18 cellular contexts compared by ENCODE assay signal in the genomic region with DNA sequence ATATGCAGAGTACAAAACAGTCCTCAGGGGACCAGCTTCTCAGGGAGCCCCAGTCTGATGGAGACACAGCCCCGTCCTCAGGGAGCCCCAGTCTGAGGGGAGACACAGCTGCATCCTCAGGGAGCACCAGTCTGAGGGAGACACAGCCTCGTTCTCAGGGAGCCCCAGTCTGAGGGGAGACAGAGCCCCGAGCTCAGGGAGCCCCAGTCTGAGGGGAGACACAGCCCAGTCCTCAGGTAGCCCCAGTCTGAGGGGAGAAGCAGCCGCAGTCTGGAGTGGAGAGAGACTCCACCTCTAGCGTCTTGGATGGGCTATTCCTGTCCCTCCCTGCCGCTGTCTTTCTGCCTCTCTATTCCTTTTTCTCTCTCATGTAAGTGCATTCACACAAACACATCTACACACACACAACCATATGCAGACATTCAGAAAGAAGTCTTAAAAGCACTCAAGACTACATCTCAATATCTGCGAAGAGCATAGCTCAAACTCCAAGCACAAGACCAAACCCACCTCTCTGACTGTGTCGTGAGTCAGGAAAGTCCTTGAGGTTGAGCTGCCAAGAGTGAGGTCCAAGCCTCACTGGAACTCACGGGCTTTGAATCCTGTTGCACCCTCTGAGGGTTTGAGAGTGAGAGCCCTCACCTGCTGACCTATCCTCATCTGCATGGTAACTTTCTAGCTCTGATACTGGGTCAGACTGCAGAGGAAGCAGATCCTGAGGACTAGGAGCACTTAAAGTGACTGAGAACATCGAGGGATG. TPM values are rescaled to one million over a fixed set of nuclear protein-coding genes. Genes with fewer than 3 reads are reported as not detected.
DNase-seq lines count a peak whose midpoint lies in the region; ATAC-seq, FAIRE-seq and TF ChIP-seq lines count a peak whose summit lies in the region.
"Had no signal": no experiment of that assay in that cellular context is flagged by ENCODE, and none has a peak within 500 bp of the region (broad histone marks: within the 10 kb centered on the region; RNA-seq: fewer than 3 reads in every experiment).

No MANE protein-coding gene starts in this region.

- H3K9me2 ChIP-seq in PC-3 (replicated peaks; ENCODE audit: low read length) = no peaks in the 10 kb centered on the region

- H3K27me3 ChIP-seq in heart left ventricle (peaks cover 0 to 13% (median 3%) of the 10 kb centered on the region in 9 donors), PC-3 (ENCODE audit: low read length) (peaks cover 13% of the 10 kb centered on the region; the same call in 1 of the 2 replicates), bronchial epithelial cell (ENCODE audit: control insufficient read depth, insufficient read depth, low read length) (no peaks in the 10 kb centered on the region)

- ATAC-seq in heart left ventricle = no peak
- ATAC-seq in PC-3 = no peak
- no peak for ATAC-seq in HG02885 (IDR thresholded peaks at IDR 0.05; ENCODE audit: poor library complexity, unreplicated experiment)
- ATAC-seq: HCT116 had no signal

- H2AFZ ChIP-seq in PC-3 (ENCODE audit: low read length) = no peak overlapping the region

- WGBS in heart left ventricle, 4 donors = 74 to 85% (median 77%) methylated on average over 8 to 10 of the region's 10 CpGs

- no TSS peak for BruUV-seq in PC-3 (replicated peaks; lab: Mats Ljungman, UMichigan)

- H3K9ac ChIP-seq in PC-3 (ENCODE audit: low read length) = no peak overlapping the region

- H3K4me1 Mint-ChIP-seq in activated T-helper 1 cell treated with anti-CD3 and anti-CD28 coated beads, Interleukin-12 subunit alpha, Interleukin-12 subunit beta, Interleukin-2, Interleukin-4 antibody, amounts not matched to agents 30 ng/mL and 10 ng/mL and 1 ng/mL, durations not matched to agents 14 hours and 24 hours and 36 hours (ENCODE audit: low read depth) = peaks cover 6% of the 10 kb centered on the region

- TF ChIP-seq POLR2A in heart left ventricle (IDR thresholded peaks at IDR 0.05) = no peak

- no peaks in the 10 kb centered on the region for H3K79me2 ChIP-seq in PC-3 (ENCODE audit: low read length)

- no peaks in the 10 kb centered on the region for H3K27me3 Mint-ChIP-seq in activated T-helper 1 cell treated with anti-CD3 and anti-CD28 coated beads, Interleukin-12 subunit alpha, Interleukin-12 subunit beta, Interleukin-2, Interleukin-4 antibody, amounts not matched to agents 30 ng/mL and 10 ng/mL and 1 ng/mL, durations not matched to agents 14 hours and 24 hours and 36 hours (ENCODE audit: insufficient read depth)
- H3K27me3 Mint-ChIP-seq: CD4-positive, alpha-beta memory T cell had no signal

- H4K20me1 ChIP-seq in PC-3 (ENCODE audit: low read length) = no peaks in the 10 kb centered on the region

- H3K4me1 ChIP-seq in heart left ventricle = peaks cover 0 to 4% (median 0%) of the 10 kb centered on the region in 12 donors
- H3K4me1 ChIP-seq in PC-3 (ENCODE audit: insufficient read depth, low read length) = peaks cover 26% of the 10 kb centered on the region

- no peak overlapping the region for H3K4me3 ChIP-seq in heart left ventricle
- no peak overlapping the region for H3K4me3 ChIP-seq in PC-3 (ENCODE audit: low read length)
- no peak overlapping the region for H3K4me3 ChIP-seq in bronchial epithelial cell (ENCODE audit: low read depth, low read length)

- DNase-seq in cardiac septum (ENCODE audit: low spot score) (peak; percentile 26), heart left ventricle (no peak), PC-3 (peak; percentile 11), bronchial epithelial cell (ENCODE audit: low read depth) (no peak), H4 (ENCODE audit: low spot score) (no peak)
- no peak for DNase-seq in activated T-helper 1 cell treated with anti-CD3 and anti-CD28 coated beads, Interleukin-12 subunit alpha, Interleukin-12 subunit beta, Interleukin-2, Interleukin-4 antibody, amounts not matched to agents 30 ng/mL and 10 ng/mL and 1 ng/mL, durations not matched to agents 14 hours and 24 hours and 36 hours (ENCODE audit: low spot score)
- DNase-seq: C1 segment of cervical spinal cord; Calu3; CD4-positive, alpha-beta memory T cell; COR-L47; DMS53; DMS79 treated with DMSO at 0.1 percent for 48 hours; GOT3; H9 had no signal

- H3K36me3 ChIP-seq in heart left ventricle (no peaks in the 10 kb centered on the region), PC-3 (ENCODE audit: low read depth, low read length) (no peaks in the 10 kb centered on the region), bronchial epithelial cell (ENCODE audit: control insufficient read depth, insufficient read depth, low read length) (no peaks in the 10 kb centered on the region)

- peaks cover 2% of the 10 kb centered on the region for H3K36me3 Mint-ChIP-seq in activated T-helper 1 cell treated with anti-CD3 and anti-CD28 coated beads, Interleukin-12 subunit alpha, Interleukin-12 subunit beta, Interleukin-2, Interleukin-4 antibody, amounts not matched to agents 30 ng/mL and 10 ng/mL and 1 ng/mL, durations not matched to agents 14 hours and 24 hours and 36 hours (ENCODE audit: low read depth)
- H3K36me3 Mint-ChIP-seq: CD4-positive, alpha-beta memory T cell had no signal

- no peak overlapping the region for H3K4me3 Mint-ChIP-seq in activated T-helper 1 cell treated with anti-CD3 and anti-CD28 coated beads, Interleukin-12 subunit alpha, Interleukin-12 subunit beta, Interleukin-2, Interleukin-4 antibody, amounts not matched to agents 30 ng/mL and 10 ng/mL and 1 ng/mL, durations not matched to agents 14 hours and 24 hours and 36 hours
- H3K4me3 Mint-ChIP-seq: CD4-positive, alpha-beta memory T cell; H9 had no signal

- TF ChIP-seq CTCF in heart left ventricle (IDR thresholded peaks at IDR 0.05) (no peak), PC-3 (conservative IDR thresholded peaks at IDR 0.05; ENCODE audit: low read depth, low read length) (no peak), bronchial epithelial cell (IDR thresholded peaks at IDR 0.05; ENCODE audit: insufficient read depth, low read length, severe bottlenecking) (no peak)

- H3K27ac ChIP-seq in heart left ventricle = no peak overlapping the region
- no peak overlapping the region for H3K27ac ChIP-seq in PC-3 (ENCODE audit: low read length)

- peak; percentile 75 for FAIRE-seq in bronchial epithelial cell (lab: Jason Lieb, UNC)
- FAIRE-seq: G401.6, GM12892 had no signal

- CTCF ChIA-PET in PC-3 (lab: Charles Lee) = interaction anchor here (0.6 to 0.9 kb wide), 2 partner anchors 23 to 135 kb away, joined by 3 read pairs; no protein-coding TSS in a partner anchor

- intact Hi-C loops in cardiac septum (cut with DNase I) = loop anchor here (5.0 kb wide), 1 partner anchor 134 kb away; no protein-coding TSS in a partner anchor
- intact Hi-C loops in heart left ventricle (cut with DNase I) = loop anchor here (2.0 to 10.0 kb wide), 7 partner anchors 134 to 296 kb away; no protein-coding TSS in a partner anchor
- intact Hi-C loops in PC-3 (cut with micrococcal nuclease) = no loop called here
- intact Hi-C loops in activated T-helper 1 cell treated with anti-CD3 and anti-CD28 coated beads, Interleukin-12 subunit alpha, Interleukin-12 subunit beta, Interleukin-2, Interleukin-4 antibody, amounts not matched to agents 30 ng/mL and 10 ng/mL and 1 ng/mL, durations not matched to agents 14 hours and 24 hours and 36 hours (cut with micrococcal nuclease) = loop anchor here (2.0 kb wide), 2 partner anchors 139 to 295 kb away; no protein-coding TSS in a partner anchor

- POLR2A ChIA-PET in PC-3 (lab: Charles Lee; ENCODE audit: unreplicated experiment) = no interaction called here

- H3F3A ChIP-seq in PC-3 (ENCODE audit: low read length, unreplicated experiment) = no peaks in the 10 kb centered on the region

- no peak overlapping the region for H3K4me2 ChIP-seq in PC-3 (ENCODE audit: low read length)

- H3K9me3 Mint-ChIP-seq in activated T-helper 1 cell treated with anti-CD3 and anti-CD28 coated beads, Interleukin-12 subunit alpha, Interleukin-12 subunit beta, Interleukin-2, Interleukin-4 antibody, amounts not matched to agents 30 ng/mL and 10 ng/mL and 1 ng/mL, durations not matched to agents 14 hours and 24 hours and 36 hours = peaks cover 3% of the 10 kb centered on the region

- H3K27ac Mint-ChIP-seq in activated T-helper 1 cell treated with anti-CD3 and anti-CD28 coated beads, Interleukin-12 subunit alpha, Interleukin-12 subunit beta, Interleukin-2, Interleukin-4 antibody, amounts not matched to agents 30 ng/mL and 10 ng/mL and 1 ng/mL, durations not matched to agents 14 hours and 24 hours and 36 hours = no peak overlapping the region
- H3K27ac Mint-ChIP-seq: CD4-positive, alpha-beta memory T cell; H9 had no signal

- H3K9me3 ChIP-seq in heart left ventricle (peaks cover 0 to 10% (median 2%) of the 10 kb centered on the region in 12 donors), PC-3 (ENCODE audit: low read length) (no peaks in the 10 kb centered on the region)

RNA-seq across cellular contexts. Expression of gene SAYSD1, which starts 53.1 kb away (rescaled TPM):
- total RNA-seq in cardiac septum (6.7 TPM), heart left ventricle (10 to 100 TPM in 4 of 9 donors, 1 to 10 TPM in 5; 6.5 to 14.6 (median 9.2) TPM), PC-3 (2014; rRNA removed) (10.9 and 12.2 TPM in 2 replicates), bronchial epithelial cell (9.0 and 14.2 TPM in 2 replicates)
- 10 to 100 TPM in 1 of 2 donors, 1 to 10 TPM in 1; 9.6 to 10.3 TPM for polyA plus RNA-seq in heart left ventricle
- 15.0 and 27.4 TPM in 2 replicates for total RNA-seq in H4 (2014; rRNA removed; shearing (Covaris generic))
- total RNA-seq in activated T-helper 1 cell treated with anti-CD3 and anti-CD28 coated beads, Interleukin-12 subunit alpha, Interleukin-12 subunit beta, Interleukin-2, Interleukin-4 antibody, amounts not matched to agents 30 ng/mL and 10 ng/mL and 1 ng/mL, durations not matched to agents 14 hours and 24 hours and 36 hours = 12.1 and 12.9 TPM in 2 replicates

Comparison
In these comparisons a context has a peak if more than half of its experiments do, and no peak if none do; other contexts are left out.
1. DNase-seq: peak in cardiac septum (single experiment) and PC-3 (single experiment); none in heart left ventricle (0 of 5), bronchial epithelial cell (single experiment), H4 (single experiment) and activated T-helper 1 cell treated with anti-CD3 and anti-CD28 coated beads, Interleukin-12 subunit alpha, Interleukin-12 subunit beta, Interleukin-2, Interleukin-4 antibody, amounts not matched to agents 30 ng/mL and 10 ng/mL and 1 ng/mL, durations not matched to agents 14 hours and 24 hours and 36 hours (single experiment).